In genomic region chr15:59764775-59765174, GRCh38 we compare ENCODE assay signal across 20 cellular contexts.
DNase-seq lines count a peak whose midpoint lies in the region; ATAC-seq and TF ChIP-seq lines count a peak whose summit lies in the region.
"Had no signal": no experiment of that assay in that cellular context is flagged by ENCODE, and none has a peak within 500 bp of the region (broad histone marks: within the 10 kb centered on the region; RNA-seq: fewer than 3 reads in every experiment).

No MANE protein-coding gene starts in this region.

- H3K4me2 ChIP-seq in PC-3 (ENCODE audit: low read length), result no peak overlapping the region
- H3K4me2 ChIP-seq: A549 had no signal

- H3K9me2 ChIP-seq in PC-3 (replicated peaks; ENCODE audit: low read length), result no peaks in the 10 kb centered on the region

- no peaks in the 10 kb centered on the region for H3K4me1 Mint-ChIP-seq in natural killer cell
- H3K4me1 Mint-ChIP-seq: stimulated activated memory B cell treated with anti-CD40 and anti-IgM and Interleukin-4, amounts not matched to agents 10 μg/mL and 1 μg/mL and 100 μg/mL, for 72 hours had no signal

- BruUV-seq in PC-3 (replicated peaks; lab: Mats Ljungman, UMichigan), result no TSS peak

- H3K36me3 Mint-ChIP-seq in natural killer cell, result no peaks in the 10 kb centered on the region
- H3K36me3 Mint-ChIP-seq: activated CD4-positive, alpha-beta memory T cell treated with anti-CD3 and anti-CD28 coated beads for 36 hours; CD4-positive, CD25-positive, alpha-beta regulatory T cell; stimulated activated memory B cell treated with anti-CD40 and anti-IgM and Interleukin-4, amounts not matched to agents 10 μg/mL and 1 μg/mL and 100 μg/mL, for 72 hours had no signal

- no peak overlapping the region for H3K4me3 Mint-ChIP-seq in natural killer cell
- H3K4me3 Mint-ChIP-seq: activated CD4-positive, alpha-beta memory T cell treated with anti-CD3 and anti-CD28 coated beads for 36 hours; stimulated activated memory B cell treated with anti-CD40 and anti-IgM and Interleukin-4, amounts not matched to agents 10 μg/mL and 1 μg/mL and 100 μg/mL, for 72 hours; T-helper 1 cell treated with Interleukin-12 subunit alpha and Interleukin-12 subunit beta and Interleukin-4 antibody, amounts not matched to agents 30 μg/mL and 1 μg/mL, for 36 hours had no signal

- CTCF ChIA-PET in HEK293T (lab: Yijun Ruan, JAX), result interaction anchor here (0.6 to 0.9 kb wide), 2 partner anchors 26 to 66 kb away, joined by 3 to 7 read pairs; no protein-coding TSS in a partner anchor
- CTCF ChIA-PET in PC-3 (lab: Charles Lee), result no interaction called here

- ATAC-seq in PC-3 (no peak), foreskin keratinocyte (no peak), natural killer cell (no peak)
- ATAC-seq: gastrocnemius medialis; stimulated activated memory B cell treated with anti-CD40 and anti-IgM and Interleukin-4, amounts not matched to agents 10 μg/mL and 1 μg/mL and 100 μg/mL, for 72 hours had no signal

- H3F3A ChIP-seq in PC-3 (ENCODE audit: low read length, unreplicated experiment), result no peaks in the 10 kb centered on the region

- POLR2A ChIA-PET in HEK293T (lab: Yijun Ruan, JAX), result no interaction called here
- POLR2A ChIA-PET in PC-3 (lab: Charles Lee; ENCODE audit: unreplicated experiment), result no interaction called here

- no peak overlapping the region for H3K9ac ChIP-seq in PC-3 (ENCODE audit: low read length)

- TF ChIP-seq CTCF in C4-2B (conservative IDR thresholded peaks at IDR 0.05) (peak; percentile 38), PC-3 (conservative IDR thresholded peaks at IDR 0.05; ENCODE audit: low read depth, low read length) (peak; percentile 33; the same call in 1 of the 2 replicates), foreskin keratinocyte (conservative IDR thresholded peaks at IDR 0.05) (peak; percentile 38), natural killer cell (IDR thresholded peaks at IDR 0.05) (no peak)

- H3K9me3 Mint-ChIP-seq in natural killer cell, result no peaks in the 10 kb centered on the region
- H3K9me3 Mint-ChIP-seq: activated CD4-positive, alpha-beta memory T cell treated with anti-CD3 and anti-CD28 coated beads for 36 hours; CD4-positive, CD25-positive, alpha-beta regulatory T cell; stimulated activated memory B cell treated with anti-CD40 and anti-IgM and Interleukin-4, amounts not matched to agents 10 μg/mL and 1 μg/mL and 100 μg/mL, for 72 hours; T-helper 1 cell treated with Interleukin-12 subunit alpha and Interleukin-12 subunit beta and Interleukin-4 antibody, amounts not matched to agents 30 μg/mL and 1 μg/mL, for 36 hours had no signal

- no peaks in the 10 kb centered on the region for H3K36me3 ChIP-seq in PC-3 (ENCODE audit: low read depth, low read length)
- H3K36me3 ChIP-seq: gastrocnemius medialis, tibial artery, WERI-Rb-1 had no signal

- no peaks in the 10 kb centered on the region for H3K79me2 ChIP-seq in PC-3 (ENCODE audit: low read length)

- no peaks in the 10 kb centered on the region for H3K9me3 ChIP-seq in PC-3 (ENCODE audit: low read length)
- H3K9me3 ChIP-seq: A549, gastrocnemius medialis, tibial artery had no signal

- DNase-seq in HEK293T (ENCODE audit: extremely low spot score), result no peak
- DNase-seq in PC-3, result no peak
- no peak for DNase-seq in foreskin keratinocyte
- no peak for DNase-seq in stimulated activated CD4-positive, alpha-beta T cell treated with anti-CD3 and anti-CD28 coated beads, Interleukin-15, amount 100 ng/mL, for 24 hours
- DNase-seq in stimulated activated CD4-positive, alpha-beta T cell treated with anti-CD3 and anti-CD28 coated beads, Interleukin-4, amount 100 ng/mL, for 4 hours, result no peak
- no peak for DNase-seq in NCI-H345 (lab: John Stamatoyannopoulos, UW)
- no peak for DNase-seq in natural killer cell
- DNase-seq: activated CD4-positive, alpha-beta memory T cell treated with anti-CD3 and anti-CD28 coated beads for 36 hours; activated naive CD4-positive, alpha-beta T cell treated with anti-CD3 and anti-CD28 coated beads, Interleukin-2, amount 50 U/mL, for 16 hours; activated T-cell treated with anti-CD3 and anti-CD28 coated beads, Interleukin-2, amount 50 U/mL, for 1 hour; CD4-positive, CD25-positive, alpha-beta regulatory T cell; gastrocnemius medialis; KG1; NCI-H1417; tibial artery; WERI-Rb-1 had no signal

- H3K27me3 ChIP-seq in PC-3 (ENCODE audit: low read length), result peaks cover 31% of the 10 kb centered on the region
- peaks cover 59% of the 10 kb centered on the region for H3K27me3 ChIP-seq in foreskin keratinocyte
- H3K27me3 ChIP-seq: gastrocnemius medialis, tibial artery had no signal

- no peak overlapping the region for H3K27ac Mint-ChIP-seq in natural killer cell
- H3K27ac Mint-ChIP-seq: activated CD4-positive, alpha-beta memory T cell treated with anti-CD3 and anti-CD28 coated beads for 36 hours; CD4-positive, CD25-positive, alpha-beta regulatory T cell; stimulated activated memory B cell treated with anti-CD40 and anti-IgM and Interleukin-4, amounts not matched to agents 10 μg/mL and 1 μg/mL and 100 μg/mL, for 72 hours; T-helper 1 cell treated with Interleukin-12 subunit alpha and Interleukin-12 subunit beta and Interleukin-4 antibody, amounts not matched to agents 30 μg/mL and 1 μg/mL, for 36 hours had no signal

- H3K4me3 ChIP-seq in PC-3 (ENCODE audit: low read length), result no peak overlapping the region
- H3K4me3 ChIP-seq: A549, gastrocnemius medialis, tibial artery had no signal

- no peak overlapping the region for H2AFZ ChIP-seq in PC-3 (ENCODE audit: low read length)

- intact Hi-C loops in PC-3 (cut with micrococcal nuclease), result no loop called here
- intact Hi-C loops in natural killer cell (cut with micrococcal nuclease), result no loop called here

- peaks cover 10 to 22% of the 10 kb centered on the region in 2 donors for H3K27me3 Mint-ChIP-seq in natural killer cell (ENCODE audit: low read depth in 2 of 2)

- H4K20me1 ChIP-seq in PC-3 (ENCODE audit: low read length), result no peaks in the 10 kb centered on the region

- H3K27ac ChIP-seq in C4-2B, result no peak overlapping the region
- no peak overlapping the region for H3K27ac ChIP-seq in PC-3 (ENCODE audit: low read length)
- no peak overlapping the region for H3K27ac ChIP-seq in foreskin keratinocyte
- H3K27ac ChIP-seq: A549, gastrocnemius medialis, tibial artery, WERI-Rb-1 had no signal

- H3K4me1 ChIP-seq in PC-3 (ENCODE audit: insufficient read depth, low read length) (no peaks in the 10 kb centered on the region), foreskin keratinocyte (no peaks in the 10 kb centered on the region)
- H3K4me1 ChIP-seq: A549, gastrocnemius medialis, tibial artery had no signal

TF ChIP-seq in HEK293T, 16 proteins besides CTCF, POLR2A, EP300 and RAD21:
- TF ChIP-seq TARDBP (IDR thresholded peaks at IDR 0.05), result no peak
- peak; percentile 62 for TF ChIP-seq PKNOX1 (IDR thresholded peaks at IDR 0.05)
- no peak for TF ChIP-seq SUZ12 (IDR thresholded peaks at IDR 0.05)
- no peak for TF ChIP-seq ARNT (IDR thresholded peaks at IDR 0.05)
- no peak for TF ChIP-seq L3MBTL2 (conservative IDR thresholded peaks at IDR 0.05)
- no peak for TF ChIP-seq FOXM1 (IDR thresholded peaks at IDR 0.05; ENCODE audit: borderline replicate concordance)
TF ChIP-seq in HEK293T: peak in this region for 1.
